Comparison of ENCODE assay signal across 1 cellular context in the genomic region with DNA sequence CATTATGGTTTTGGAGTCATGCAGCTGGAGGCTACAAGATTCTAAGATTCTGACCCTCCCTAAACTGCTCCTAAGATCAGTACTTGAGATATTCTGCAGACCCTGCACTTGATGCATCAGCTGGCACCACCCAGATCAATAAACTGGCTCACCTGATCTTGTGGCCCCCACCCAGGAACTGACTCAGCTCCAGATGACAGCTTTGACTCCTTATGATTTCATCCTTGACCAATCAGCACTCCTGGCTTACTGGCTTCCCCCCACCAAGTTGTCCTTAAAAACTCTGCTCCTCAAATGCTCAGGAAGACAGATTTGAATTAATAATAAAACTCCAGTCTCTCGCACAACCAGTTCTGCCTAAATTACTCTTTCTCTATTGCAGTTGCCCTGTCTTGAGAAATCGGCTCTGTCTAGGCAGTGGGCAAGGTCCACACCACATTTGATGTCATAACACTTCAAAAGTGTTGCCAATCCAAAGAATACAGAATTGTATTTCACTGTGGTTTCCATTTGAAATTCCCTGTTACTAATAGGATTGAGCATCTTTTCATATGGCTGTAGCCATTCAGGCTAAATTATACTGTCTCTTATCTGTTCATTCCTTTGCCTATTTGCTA.
TF ChIP-seq lines count a peak whose summit lies in the region.

No MANE protein-coding gene starts in this region.

TF ChIP-seq in K562, 482 proteins besides CTCF, POLR2A, EP300 and RAD21 (continued from another document and continues in another):
- TF ChIP-seq, protein P1, sequence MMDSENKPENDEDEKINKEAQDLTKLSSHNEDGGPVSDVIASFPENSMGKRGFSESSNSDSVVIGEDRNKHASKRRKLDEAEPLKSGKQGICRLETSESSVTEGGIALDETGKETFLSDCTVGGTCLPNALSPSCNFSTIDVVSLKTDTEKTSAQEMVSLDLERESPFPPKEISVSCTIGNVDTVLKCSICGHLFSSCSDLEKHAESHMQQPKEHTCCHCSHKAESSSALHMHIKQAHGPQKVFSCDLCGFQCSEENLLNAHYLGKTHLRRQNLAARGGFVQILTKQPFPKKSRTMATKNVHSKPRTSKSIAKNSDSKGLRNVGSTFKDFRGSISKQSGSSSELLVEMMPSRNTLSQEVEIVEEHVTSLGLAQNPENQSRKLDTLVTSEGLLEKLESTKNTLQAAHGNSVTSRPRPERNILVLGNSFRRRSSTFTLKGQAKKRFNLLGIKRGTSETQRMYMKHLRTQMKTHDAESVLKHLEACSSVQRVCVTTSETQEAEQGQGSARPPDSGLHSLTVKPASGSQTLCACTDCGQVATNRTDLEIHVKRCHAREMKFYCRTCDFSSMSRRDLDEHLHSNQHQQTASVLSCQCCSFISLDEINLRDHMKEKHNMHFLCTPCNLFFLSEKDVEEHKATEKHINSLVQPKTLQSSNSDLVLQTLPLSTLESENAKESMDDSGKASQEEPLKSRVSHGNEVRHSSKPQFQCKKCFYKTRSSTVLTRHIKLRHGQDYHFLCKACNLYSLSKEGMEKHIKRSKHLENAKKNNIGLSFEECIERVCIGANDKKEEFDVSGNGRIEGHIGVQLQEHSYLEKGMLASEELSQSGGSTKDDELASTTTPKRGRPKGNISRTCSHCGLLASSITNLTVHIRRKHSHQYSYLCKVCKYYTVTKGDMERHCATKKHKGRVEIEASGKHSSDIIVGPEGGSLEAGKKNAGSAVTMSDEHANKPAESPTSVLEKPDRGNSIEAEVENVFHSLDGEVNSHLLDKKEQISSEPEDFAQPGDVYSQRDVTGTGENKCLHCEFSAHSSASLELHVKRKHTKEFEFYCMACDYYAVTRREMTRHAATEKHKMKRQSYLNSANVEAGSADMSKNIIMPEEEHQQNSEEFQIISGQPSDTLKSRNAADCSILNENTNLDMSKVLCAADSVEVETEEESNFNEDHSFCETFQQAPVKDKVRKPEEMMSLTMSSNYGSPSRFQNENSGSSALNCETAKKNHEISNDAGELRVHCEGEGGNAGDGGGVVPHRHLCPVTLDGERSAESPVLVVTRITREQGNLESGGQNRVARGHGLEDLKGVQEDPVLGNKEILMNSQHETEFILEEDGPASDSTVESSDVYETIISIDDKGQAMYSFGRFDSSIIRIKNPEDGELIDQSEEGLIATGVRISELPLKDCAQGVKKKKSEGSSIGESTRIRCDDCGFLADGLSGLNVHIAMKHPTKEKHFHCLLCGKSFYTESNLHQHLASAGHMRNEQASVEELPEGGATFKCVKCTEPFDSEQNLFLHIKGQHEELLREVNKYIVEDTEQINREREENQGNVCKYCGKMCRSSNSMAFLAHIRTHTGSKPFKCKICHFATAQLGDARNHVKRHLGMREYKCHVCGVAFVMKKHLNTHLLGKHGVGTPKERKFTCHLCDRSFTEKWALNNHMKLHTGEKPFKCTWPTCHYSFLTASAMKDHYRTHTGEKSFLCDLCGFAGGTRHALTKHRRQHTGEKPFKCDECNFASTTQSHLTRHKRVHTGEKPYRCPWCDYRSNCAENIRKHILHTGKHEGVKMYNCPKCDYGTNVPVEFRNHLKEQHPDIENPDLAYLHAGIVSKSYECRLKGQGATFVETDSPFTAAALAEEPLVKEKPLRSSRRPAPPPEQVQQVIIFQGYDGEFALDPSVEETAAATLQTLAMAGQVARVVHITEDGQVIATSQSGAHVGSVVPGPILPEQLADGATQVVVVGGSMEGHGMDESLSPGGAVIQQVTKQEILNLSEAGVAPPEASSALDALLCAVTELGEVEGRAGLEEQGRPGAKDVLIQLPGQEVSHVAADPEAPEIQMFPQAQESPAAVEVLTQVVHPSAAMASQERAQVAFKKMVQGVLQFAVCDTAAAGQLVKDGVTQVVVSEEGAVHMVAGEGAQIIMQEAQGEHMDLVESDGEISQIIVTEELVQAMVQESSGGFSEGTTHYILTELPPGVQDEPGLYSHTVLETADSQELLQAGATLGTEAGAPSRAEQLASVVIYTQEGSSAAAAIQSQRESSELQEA (IDR thresholded peaks at IDR 0.05; ENCODE audit: low read depth) = no peak
- TF ChIP-seq TCFL5 (CRISPR knock-in tag; conservative IDR thresholded peaks at IDR 0.05) = no peak
- TF ChIP-seq, protein P2, sequence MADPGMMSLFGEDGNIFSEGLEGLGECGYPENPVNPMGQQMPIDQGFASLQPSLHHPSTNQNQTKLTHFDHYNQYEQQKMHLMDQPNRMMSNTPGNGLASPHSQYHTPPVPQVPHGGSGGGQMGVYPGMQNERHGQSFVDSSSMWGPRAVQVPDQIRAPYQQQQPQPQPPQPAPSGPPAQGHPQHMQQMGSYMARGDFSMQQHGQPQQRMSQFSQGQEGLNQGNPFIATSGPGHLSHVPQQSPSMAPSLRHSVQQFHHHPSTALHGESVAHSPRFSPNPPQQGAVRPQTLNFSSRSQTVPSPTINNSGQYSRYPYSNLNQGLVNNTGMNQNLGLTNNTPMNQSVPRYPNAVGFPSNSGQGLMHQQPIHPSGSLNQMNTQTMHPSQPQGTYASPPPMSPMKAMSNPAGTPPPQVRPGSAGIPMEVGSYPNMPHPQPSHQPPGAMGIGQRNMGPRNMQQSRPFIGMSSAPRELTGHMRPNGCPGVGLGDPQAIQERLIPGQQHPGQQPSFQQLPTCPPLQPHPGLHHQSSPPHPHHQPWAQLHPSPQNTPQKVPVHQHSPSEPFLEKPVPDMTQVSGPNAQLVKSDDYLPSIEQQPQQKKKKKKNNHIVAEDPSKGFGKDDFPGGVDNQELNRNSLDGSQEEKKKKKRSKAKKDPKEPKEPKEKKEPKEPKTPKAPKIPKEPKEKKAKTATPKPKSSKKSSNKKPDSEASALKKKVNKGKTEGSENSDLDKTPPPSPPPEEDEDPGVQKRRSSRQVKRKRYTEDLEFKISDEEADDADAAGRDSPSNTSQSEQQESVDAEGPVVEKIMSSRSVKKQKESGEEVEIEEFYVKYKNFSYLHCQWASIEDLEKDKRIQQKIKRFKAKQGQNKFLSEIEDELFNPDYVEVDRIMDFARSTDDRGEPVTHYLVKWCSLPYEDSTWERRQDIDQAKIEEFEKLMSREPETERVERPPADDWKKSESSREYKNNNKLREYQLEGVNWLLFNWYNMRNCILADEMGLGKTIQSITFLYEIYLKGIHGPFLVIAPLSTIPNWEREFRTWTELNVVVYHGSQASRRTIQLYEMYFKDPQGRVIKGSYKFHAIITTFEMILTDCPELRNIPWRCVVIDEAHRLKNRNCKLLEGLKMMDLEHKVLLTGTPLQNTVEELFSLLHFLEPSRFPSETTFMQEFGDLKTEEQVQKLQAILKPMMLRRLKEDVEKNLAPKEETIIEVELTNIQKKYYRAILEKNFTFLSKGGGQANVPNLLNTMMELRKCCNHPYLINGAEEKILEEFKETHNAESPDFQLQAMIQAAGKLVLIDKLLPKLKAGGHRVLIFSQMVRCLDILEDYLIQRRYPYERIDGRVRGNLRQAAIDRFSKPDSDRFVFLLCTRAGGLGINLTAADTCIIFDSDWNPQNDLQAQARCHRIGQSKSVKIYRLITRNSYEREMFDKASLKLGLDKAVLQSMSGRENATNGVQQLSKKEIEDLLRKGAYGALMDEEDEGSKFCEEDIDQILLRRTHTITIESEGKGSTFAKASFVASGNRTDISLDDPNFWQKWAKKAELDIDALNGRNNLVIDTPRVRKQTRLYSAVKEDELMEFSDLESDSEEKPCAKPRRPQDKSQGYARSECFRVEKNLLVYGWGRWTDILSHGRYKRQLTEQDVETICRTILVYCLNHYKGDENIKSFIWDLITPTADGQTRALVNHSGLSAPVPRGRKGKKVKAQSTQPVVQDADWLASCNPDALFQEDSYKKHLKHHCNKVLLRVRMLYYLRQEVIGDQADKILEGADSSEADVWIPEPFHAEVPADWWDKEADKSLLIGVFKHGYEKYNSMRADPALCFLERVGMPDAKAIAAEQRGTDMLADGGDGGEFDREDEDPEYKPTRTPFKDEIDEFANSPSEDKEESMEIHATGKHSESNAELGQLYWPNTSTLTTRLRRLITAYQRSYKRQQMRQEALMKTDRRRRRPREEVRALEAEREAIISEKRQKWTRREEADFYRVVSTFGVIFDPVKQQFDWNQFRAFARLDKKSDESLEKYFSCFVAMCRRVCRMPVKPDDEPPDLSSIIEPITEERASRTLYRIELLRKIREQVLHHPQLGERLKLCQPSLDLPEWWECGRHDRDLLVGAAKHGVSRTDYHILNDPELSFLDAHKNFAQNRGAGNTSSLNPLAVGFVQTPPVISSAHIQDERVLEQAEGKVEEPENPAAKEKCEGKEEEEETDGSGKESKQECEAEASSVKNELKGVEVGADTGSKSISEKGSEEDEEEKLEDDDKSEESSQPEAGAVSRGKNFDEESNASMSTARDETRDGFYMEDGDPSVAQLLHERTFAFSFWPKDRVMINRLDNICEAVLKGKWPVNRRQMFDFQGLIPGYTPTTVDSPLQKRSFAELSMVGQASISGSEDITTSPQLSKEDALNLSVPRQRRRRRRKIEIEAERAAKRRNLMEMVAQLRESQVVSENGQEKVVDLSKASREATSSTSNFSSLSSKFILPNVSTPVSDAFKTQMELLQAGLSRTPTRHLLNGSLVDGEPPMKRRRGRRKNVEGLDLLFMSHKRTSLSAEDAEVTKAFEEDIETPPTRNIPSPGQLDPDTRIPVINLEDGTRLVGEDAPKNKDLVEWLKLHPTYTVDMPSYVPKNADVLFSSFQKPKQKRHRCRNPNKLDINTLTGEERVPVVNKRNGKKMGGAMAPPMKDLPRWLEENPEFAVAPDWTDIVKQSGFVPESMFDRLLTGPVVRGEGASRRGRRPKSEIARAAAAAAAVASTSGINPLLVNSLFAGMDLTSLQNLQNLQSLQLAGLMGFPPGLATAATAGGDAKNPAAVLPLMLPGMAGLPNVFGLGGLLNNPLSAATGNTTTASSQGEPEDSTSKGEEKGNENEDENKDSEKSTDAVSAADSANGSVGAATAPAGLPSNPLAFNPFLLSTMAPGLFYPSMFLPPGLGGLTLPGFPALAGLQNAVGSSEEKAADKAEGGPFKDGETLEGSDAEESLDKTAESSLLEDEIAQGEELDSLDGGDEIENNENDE (IDR thresholded peaks at IDR 0.05; ENCODE audit: low read depth, low read length) = no peak
- no peak for TF ChIP-seq HDGF (IDR thresholded peaks at IDR 0.05)
- TF ChIP-seq MEIS2 (IDR thresholded peaks at IDR 0.05; ENCODE audit: partially characterized antibody) = peak; percentile 15
- peak; percentile 19 for TF ChIP-seq DACH1 (IDR thresholded peaks at IDR 0.05; ENCODE audit: partially characterized antibody)
- TF ChIP-seq, protein P3, sequence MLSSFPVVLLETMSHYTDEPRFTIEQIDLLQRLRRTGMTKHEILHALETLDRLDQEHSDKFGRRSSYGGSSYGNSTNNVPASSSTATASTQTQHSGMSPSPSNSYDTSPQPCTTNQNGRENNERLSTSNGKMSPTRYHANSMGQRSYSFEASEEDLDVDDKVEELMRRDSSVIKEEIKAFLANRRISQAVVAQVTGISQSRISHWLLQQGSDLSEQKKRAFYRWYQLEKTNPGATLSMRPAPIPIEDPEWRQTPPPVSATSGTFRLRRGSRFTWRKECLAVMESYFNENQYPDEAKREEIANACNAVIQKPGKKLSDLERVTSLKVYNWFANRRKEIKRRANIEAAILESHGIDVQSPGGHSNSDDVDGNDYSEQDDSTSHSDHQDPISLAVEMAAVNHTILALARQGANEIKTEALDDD (IDR thresholded peaks at IDR 0.05) = 0 out of 2 replicates have a peak, but pooled peaks have one; percentile 57
- TF ChIP-seq, protein P4, sequence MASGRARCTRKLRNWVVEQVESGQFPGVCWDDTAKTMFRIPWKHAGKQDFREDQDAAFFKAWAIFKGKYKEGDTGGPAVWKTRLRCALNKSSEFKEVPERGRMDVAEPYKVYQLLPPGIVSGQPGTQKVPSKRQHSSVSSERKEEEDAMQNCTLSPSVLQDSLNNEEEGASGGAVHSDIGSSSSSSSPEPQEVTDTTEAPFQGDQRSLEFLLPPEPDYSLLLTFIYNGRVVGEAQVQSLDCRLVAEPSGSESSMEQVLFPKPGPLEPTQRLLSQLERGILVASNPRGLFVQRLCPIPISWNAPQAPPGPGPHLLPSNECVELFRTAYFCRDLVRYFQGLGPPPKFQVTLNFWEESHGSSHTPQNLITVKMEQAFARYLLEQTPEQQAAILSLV (tag; IDR thresholded peaks at IDR 0.05) = no peak
- TF ChIP-seq TCF3 (CRISPR knock-in tag; IDR thresholded peaks at IDR 0.05) = peak; percentile 20; the same call in 1 of the 2 replicates
- TF ChIP-seq, protein P5, sequence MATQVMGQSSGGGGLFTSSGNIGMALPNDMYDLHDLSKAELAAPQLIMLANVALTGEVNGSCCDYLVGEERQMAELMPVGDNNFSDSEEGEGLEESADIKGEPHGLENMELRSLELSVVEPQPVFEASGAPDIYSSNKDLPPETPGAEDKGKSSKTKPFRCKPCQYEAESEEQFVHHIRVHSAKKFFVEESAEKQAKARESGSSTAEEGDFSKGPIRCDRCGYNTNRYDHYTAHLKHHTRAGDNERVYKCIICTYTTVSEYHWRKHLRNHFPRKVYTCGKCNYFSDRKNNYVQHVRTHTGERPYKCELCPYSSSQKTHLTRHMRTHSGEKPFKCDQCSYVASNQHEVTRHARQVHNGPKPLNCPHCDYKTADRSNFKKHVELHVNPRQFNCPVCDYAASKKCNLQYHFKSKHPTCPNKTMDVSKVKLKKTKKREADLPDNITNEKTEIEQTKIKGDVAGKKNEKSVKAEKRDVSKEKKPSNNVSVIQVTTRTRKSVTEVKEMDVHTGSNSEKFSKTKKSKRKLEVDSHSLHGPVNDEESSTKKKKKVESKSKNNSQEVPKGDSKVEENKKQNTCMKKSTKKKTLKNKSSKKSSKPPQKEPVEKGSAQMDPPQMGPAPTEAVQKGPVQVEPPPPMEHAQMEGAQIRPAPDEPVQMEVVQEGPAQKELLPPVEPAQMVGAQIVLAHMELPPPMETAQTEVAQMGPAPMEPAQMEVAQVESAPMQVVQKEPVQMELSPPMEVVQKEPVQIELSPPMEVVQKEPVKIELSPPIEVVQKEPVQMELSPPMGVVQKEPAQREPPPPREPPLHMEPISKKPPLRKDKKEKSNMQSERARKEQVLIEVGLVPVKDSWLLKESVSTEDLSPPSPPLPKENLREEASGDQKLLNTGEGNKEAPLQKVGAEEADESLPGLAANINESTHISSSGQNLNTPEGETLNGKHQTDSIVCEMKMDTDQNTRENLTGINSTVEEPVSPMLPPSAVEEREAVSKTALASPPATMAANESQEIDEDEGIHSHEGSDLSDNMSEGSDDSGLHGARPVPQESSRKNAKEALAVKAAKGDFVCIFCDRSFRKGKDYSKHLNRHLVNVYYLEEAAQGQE (CRISPR knock-in tag; IDR thresholded peaks at IDR 0.05; ENCODE audit: low read depth) = no peak
- TF ChIP-seq, protein P6, sequence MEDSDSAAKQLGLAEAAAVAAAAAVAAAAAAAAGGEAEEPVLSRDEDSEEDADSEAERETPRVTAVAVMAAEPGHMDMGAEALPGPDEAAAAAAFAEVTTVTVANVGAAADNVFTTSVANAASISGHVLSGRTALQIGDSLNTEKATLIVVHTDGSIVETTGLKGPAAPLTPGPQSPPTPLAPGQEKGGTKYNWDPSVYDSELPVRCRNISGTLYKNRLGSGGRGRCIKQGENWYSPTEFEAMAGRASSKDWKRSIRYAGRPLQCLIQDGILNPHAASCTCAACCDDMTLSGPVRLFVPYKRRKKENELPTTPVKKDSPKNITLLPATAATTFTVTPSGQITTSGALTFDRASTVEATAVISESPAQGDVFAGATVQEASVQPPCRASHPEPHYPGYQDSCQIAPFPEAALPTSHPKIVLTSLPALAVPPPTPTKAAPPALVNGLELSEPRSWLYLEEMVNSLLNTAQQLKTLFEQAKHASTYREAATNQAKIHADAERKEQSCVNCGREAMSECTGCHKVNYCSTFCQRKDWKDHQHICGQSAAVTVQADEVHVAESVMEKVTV (CRISPR knock-in tag; IDR thresholded peaks at IDR 0.05) = no peak
- TF ChIP-seq, protein P7, sequence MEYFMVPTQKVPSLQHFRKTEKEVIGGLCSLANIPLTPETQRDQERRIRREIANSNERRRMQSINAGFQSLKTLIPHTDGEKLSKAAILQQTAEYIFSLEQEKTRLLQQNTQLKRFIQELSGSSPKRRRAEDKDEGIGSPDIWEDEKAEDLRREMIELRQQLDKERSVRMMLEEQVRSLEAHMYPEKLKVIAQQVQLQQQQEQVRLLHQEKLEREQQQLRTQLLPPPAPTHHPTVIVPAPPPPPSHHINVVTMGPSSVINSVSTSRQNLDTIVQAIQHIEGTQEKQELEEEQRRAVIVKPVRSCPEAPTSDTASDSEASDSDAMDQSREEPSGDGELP (CRISPR knock-in tag; IDR thresholded peaks at IDR 0.05; ENCODE audit: borderline replicate concordance) = peak; percentile 56; the same call in 1 of the 2 replicates
